ENCODE assay signal across 1 cellular context in the genomic region with DNA sequence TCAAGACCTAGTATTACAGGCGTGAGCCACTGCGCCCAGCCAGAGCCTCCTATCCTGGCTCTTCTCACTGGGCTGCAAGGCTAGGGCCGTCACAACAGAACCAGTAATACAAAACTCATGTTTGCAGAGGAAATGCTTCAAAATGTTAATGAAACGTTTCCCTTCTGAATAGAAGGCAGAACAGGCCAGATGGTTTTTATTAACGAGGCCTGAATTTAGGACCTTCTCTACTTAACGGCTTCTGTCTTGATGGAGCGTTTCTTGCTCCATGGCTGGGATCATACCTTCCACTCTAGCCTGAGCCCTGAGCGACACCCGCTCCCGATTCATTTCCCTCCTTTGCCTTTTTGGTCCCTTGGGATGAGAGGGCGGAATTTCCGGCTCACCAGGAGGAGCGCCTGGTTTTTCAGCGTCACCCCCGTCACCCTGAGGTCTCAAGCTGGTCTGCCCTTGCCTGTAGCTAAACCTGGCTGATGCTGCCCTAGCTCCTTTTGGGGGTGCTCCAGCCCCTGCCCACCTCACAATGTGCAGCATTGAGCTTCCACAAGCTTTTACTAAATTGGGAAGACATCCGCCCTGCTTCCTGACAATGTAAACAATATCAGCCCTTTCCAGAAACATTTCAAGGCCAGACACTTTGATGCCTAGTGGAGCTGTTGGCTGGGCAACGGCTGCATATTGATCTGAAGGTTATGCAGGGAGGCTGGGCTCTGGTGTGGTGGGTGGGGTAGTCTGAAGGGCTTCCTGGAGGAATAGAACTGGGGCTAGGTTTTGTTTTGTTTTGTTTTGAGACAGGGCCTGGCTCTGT.
TF ChIP-seq lines count a peak whose summit lies in the region.

No MANE protein-coding gene starts in this region.

TF ChIP-seq in HepG2, 621 proteins besides CTCF, POLR2A, EP300 and RAD21 (continued from another document and continues in another):
- TF ChIP-seq, protein P1, sequence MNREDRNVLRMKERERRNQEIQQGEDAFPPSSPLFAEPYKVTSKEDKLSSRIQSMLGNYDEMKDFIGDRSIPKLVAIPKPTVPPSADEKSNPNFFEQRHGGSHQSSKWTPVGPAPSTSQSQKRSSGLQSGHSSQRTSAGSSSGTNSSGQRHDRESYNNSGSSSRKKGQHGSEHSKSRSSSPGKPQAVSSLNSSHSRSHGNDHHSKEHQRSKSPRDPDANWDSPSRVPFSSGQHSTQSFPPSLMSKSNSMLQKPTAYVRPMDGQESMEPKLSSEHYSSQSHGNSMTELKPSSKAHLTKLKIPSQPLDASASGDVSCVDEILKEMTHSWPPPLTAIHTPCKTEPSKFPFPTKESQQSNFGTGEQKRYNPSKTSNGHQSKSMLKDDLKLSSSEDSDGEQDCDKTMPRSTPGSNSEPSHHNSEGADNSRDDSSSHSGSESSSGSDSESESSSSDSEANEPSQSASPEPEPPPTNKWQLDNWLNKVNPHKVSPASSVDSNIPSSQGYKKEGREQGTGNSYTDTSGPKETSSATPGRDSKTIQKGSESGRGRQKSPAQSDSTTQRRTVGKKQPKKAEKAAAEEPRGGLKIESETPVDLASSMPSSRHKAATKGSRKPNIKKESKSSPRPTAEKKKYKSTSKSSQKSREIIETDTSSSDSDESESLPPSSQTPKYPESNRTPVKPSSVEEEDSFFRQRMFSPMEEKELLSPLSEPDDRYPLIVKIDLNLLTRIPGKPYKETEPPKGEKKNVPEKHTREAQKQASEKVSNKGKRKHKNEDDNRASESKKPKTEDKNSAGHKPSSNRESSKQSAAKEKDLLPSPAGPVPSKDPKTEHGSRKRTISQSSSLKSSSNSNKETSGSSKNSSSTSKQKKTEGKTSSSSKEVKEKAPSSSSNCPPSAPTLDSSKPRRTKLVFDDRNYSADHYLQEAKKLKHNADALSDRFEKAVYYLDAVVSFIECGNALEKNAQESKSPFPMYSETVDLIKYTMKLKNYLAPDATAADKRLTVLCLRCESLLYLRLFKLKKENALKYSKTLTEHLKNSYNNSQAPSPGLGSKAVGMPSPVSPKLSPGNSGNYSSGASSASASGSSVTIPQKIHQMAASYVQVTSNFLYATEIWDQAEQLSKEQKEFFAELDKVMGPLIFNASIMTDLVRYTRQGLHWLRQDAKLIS (CRISPR knock-in tag; IDR thresholded peaks at IDR 0.05): no peak
- TF ChIP-seq DMTF1 (CRISPR knock-in tag; IDR thresholded peaks at IDR 0.05) (no peak), ZNF281 (CRISPR knock-in tag; IDR thresholded peaks at IDR 0.05; ENCODE audit: borderline replicate concordance) (no peak), ZNF496 (CRISPR knock-in tag; IDR thresholded peaks at IDR 0.05; ENCODE audit: insufficient replicate concordance) (no peak), MED8 (CRISPR knock-in tag; IDR thresholded peaks at IDR 0.05; ENCODE audit: insufficient replicate concordance) (no peak), ZNF557 (CRISPR knock-in tag; IDR thresholded peaks at IDR 0.05) (no peak), KLF9 (CRISPR knock-in tag; IDR thresholded peaks at IDR 0.05; ENCODE audit: low read depth) (no peak), ZNF891 (CRISPR knock-in tag; IDR thresholded peaks at IDR 0.05) (0 out of 2 replicates have a peak, but pooled peaks have one; percentile 16), ELF3 (CRISPR knock-in tag; IDR thresholded peaks at IDR 0.05) (peak; percentile 50), ZNF549 (CRISPR knock-in tag; IDR thresholded peaks at IDR 0.05) (no peak), PHF5A (CRISPR knock-in tag; IDR thresholded peaks at IDR 0.05; ENCODE audit: low read depth, unreplicated experiment) (no peak), LRRFIP1 (CRISPR knock-in tag; conservative IDR thresholded peaks at IDR 0.05) (no peak), SIX1 (CRISPR knock-in tag; IDR thresholded peaks at IDR 0.05; ENCODE audit: borderline replicate concordance) (no peak), KLF12 (CRISPR knock-in tag; IDR thresholded peaks at IDR 0.05; ENCODE audit: borderline replicate concordance) (no peak), BHLHE40 (IDR thresholded peaks at IDR 0.05; ENCODE audit: low read length) (no peak), IRX3 (CRISPR knock-in tag; IDR thresholded peaks at IDR 0.05; ENCODE audit: borderline replicate concordance, low read depth) (no peak), ZMAT5 (CRISPR knock-in tag; IDR thresholded peaks at IDR 0.05; ENCODE audit: borderline replicate concordance, low read depth) (no peak), ZEB1 (IDR thresholded peaks at IDR 0.05; ENCODE audit: insufficient replicate concordance, low read depth) (no peak), ZNF431 (CRISPR knock-in tag; IDR thresholded peaks at IDR 0.05; ENCODE audit: borderline replicate concordance, low read depth) (no peak), ZSCAN22 (CRISPR knock-in tag; IDR thresholded peaks at IDR 0.05) (no peak)
- TF ChIP-seq, protein P2, sequence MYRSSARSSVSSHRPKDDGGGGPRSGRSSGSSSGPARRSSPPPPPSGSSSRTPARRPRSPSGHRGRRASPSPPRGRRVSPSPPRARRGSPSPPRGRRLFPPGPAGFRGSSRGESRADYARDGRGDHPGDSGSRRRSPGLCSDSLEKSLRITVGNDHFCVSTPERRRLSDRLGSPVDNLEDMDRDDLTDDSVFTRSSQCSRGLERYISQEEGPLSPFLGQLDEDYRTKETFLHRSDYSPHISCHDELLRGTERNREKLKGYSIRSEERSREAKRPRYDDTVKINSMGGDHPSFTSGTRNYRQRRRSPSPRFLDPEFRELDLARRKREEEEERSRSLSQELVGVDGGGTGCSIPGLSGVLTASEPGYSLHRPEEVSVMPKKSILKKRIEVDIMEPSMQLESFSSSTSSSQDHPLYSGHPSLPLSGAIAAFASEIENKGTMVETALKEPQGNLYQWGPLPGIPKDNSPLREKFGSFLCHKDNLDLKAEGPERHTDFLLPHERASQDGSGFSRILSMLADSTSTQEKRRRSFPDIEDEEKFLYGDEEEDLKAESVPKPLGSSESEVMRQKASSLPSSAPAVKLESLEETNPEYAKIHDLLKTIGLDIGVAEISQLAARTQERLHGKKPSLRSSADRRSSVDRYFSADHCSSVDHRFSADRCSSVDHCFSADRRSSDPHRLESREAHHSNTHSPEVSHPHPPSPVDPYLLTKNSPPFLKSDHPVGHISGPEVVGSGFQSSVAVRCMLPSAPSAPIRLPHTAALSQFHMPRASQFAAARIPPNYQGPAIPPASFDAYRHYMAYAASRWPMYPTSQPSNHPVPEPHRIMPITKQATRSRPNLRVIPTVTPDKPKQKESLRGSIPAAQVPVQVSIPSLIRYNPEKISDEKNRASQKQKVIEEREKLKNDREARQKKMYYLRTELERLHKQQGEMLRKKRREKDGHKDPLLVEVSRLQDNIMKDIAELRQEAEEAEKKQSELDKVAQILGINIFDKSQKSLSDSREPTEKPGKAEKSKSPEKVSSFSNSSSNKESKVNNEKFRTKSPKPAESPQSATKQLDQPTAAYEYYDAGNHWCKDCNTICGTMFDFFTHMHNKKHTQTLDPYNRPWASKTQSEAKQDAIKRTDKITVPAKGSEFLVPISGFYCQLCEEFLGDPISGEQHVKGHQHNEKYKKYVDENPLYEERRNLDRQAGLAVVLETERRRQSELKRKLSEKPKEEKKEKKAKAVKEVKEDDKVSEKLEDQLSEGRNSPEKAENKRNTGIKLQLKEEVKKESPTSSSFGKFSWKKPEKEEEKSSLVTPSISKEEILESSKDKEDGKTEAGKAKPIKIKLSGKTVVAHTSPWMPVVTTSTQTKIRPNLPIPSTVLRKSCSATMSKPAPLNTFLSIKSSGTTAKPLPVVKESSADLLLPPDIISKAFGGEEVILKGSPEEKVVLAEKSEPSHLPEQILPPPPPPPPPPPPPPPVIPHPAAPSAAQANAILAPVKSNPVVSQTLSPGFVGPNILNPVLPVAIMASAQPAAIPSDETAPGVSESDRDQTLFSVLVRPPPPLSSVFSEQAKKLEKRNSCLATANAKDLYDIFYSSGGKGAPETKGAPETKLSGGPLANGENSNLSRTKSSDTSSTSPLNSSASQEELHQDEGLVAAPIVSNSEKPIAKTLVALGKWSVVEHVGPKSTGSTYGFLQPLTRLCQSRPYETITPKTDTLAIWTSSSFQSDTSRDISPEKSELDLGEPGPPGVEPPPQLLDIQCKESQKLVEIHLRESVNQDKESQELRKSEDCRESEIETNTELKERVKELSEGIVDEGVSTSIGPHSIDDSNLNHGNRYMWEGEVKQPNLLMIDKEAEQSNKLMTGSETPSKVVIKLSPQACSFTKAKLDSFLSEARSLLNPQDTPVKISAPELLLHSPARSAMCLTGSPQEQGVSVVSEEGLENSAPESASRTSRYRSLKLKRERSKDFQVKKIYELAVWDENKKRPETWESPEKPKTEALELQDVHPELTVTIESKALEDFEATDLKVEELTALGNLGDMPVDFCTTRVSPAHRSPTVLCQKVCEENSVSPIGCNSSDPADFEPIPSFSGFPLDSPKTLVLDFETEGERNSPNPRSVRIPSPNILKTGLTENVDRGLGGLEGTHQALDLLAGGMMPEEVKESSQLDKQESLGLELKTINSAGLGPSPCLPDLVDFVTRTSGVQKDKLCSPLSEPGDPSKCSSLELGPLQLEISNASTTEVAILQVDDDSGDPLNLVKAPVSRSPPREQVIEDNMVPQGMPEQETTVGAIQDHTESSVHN (CRISPR knock-in tag; IDR thresholded peaks at IDR 0.05): no peak
- TF ChIP-seq, protein P3, sequence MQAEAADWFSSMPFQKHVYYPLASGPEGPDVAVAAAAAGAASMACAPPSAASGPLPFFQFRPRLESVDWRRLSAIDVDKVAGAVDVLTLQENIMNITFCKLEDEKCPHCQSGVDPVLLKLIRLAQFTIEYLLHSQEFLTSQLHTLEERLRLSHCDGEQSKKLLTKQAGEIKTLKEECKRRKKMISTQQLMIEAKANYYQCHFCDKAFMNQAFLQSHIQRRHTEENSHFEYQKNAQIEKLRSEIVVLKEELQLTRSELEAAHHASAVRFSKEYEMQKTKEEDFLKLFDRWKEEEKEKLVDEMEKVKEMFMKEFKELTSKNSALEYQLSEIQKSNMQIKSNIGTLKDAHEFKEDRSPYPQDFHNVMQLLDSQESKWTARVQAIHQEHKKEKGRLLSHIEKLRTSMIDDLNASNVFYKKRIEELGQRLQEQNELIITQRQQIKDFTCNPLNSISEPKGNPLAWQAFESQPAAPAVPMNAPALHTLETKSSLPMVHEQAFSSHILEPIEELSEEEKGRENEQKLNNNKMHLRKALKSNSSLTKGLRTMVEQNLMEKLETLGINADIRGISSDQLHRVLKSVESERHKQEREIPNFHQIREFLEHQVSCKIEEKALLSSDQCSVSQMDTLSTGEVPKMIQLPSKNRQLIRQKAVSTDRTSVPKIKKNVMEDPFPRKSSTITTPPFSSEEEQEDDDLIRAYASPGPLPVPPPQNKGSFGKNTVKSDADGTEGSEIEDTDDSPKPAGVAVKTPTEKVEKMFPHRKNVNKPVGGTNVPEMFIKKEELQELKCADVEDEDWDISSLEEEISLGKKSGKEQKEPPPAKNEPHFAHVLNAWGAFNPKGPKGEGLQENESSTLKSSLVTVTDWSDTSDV (CRISPR knock-in tag; IDR thresholded peaks at IDR 0.05): no peak
